8 cellular contexts compared by ENCODE assay signal in genomic region chr3:120095226-120096165, GRCh38. TPM values are rescaled to one million over a fixed set of nuclear protein-coding genes. Genes with fewer than 3 reads are reported as not detected.
DNase-seq lines count a peak whose midpoint lies in the region; ATAC-seq and TF ChIP-seq lines count a peak whose summit lies in the region.

No MANE protein-coding gene starts in this region.

- peaks cover 33% of the 10 kb centered on the region for H3K4me1 Mint-ChIP-seq in chondrocyte (ENCODE audit: low read depth)

- TF ChIP-seq CTCF in AG10803 (conservative IDR thresholded peaks at IDR 0.05; ENCODE audit: low read length), result no peak
- TF ChIP-seq CTCF in chondrocyte (IDR thresholded peaks at IDR 0.05), result no peak

- no peaks in the 10 kb centered on the region for H3K9me3 Mint-ChIP-seq in chondrocyte (ENCODE audit: low read depth)

- peak; percentile 92 for TF ChIP-seq POLR2A in GM18951 (IDR thresholded peaks at IDR 0.05; ENCODE audit: extremely low read depth, insufficient read depth, insufficient read length)

- H3K4me3 ChIP-seq in AG10803 (ENCODE audit: low read length), result peak overlapping the region; percentile 88

- no peaks in the 10 kb centered on the region for H3K27me3 Mint-ChIP-seq in chondrocyte (ENCODE audit: low read depth)

- DNase-seq in AG10803 (ENCODE audit: low read depth) (peak; percentile 88), NCI-H345 treated with DMSO at 0.1 percent for 48 hours (lab: John Stamatoyannopoulos, UW; ENCODE audit: unreplicated experiment) (peak; percentile 36), chondrocyte (ENCODE audit: low spot score) (peak; percentile 97), kidney glomerular epithelial cell (lab: John Stamatoyannopoulos, UW) (peak; percentile 86)
- peak; percentile 65 for DNase-seq in activated CD4-positive, alpha-beta T cell treated with anti-CD3 and anti-CD28 coated beads for 1 hour
- peak; percentile 84 for DNase-seq in stimulated activated CD4-positive, alpha-beta T cell treated with anti-CD3 and anti-CD28 coated beads, Interleukin-15, amount 100 ng/mL, for 48 hours (ENCODE audit: low read depth in 2 of 2)

- H3K4me3 Mint-ChIP-seq in chondrocyte (ENCODE audit: unreplicated experiment), result no peak overlapping the region

- ATAC-seq in HG03159 (IDR thresholded peaks at IDR 0.05; ENCODE audit: unreplicated experiment), result peak; percentile 47

- in situ Hi-C loops in GM18951 (cut with MboI; ENCODE audit: low sequenced_read_pairs, unreplicated experiment), result no loop called here

- no peak overlapping the region for H3K27ac Mint-ChIP-seq in chondrocyte (ENCODE audit: unreplicated experiment)

- peaks cover 2% of the 10 kb centered on the region for H3K36me3 Mint-ChIP-seq in chondrocyte (ENCODE audit: low read depth)

RNA-seq across cellular contexts. Expression of gene GSK3B, which starts 1.2 kb away (rescaled TPM):
- total RNA-seq in chondrocyte, result 61.7 to 73.0 TPM (median 71.3 TPM) in 3 replicates

Comparison
In these comparisons a context has a peak if more than half of its experiments do, and no peak if none do; other contexts are left out.
1. Peak in every context shown above with its lines: DNase-seq, ATAC-seq and H3K4me3 ChIP-seq.
2. DNase-seq: peak in every context shown above with its lines; median percentile 97 in chondrocyte; 88 in AG10803; 86 in kidney glomerular epithelial cell; 84 in stimulated activated CD4-positive, alpha-beta T cell treated with anti-CD3 and anti-CD28 coated beads, Interleukin-15, amount 100 ng/mL, for 48 hours; 65 in activated CD4-positive, alpha-beta T cell treated with anti-CD3 and anti-CD28 coated beads for 1 hour; 36 in NCI-H345 treated with DMSO at 0.1 percent for 48 hours.